ENCODE assay signal across 11 cellular contexts in the genomic region with DNA sequence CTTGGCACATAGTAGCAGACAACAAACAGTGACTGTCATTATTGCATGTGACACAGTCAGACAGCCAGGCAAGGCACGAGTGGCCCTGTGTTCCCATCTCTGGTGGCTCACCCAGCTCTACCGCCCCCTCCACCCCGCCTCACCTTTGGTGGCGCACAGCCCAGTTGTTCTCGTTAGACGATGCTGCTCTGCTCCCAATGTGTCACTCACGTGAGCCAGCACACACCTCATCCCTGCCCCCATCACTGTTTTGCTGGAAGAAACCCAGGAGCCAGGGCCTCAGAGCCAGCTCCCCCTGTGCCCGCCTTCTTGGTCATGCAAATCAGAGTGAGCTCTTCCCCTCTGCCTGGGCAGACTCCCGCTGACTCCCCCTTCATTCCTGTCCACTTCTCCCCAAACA.
A peak's percentile ranks its signal among the peaks of the same experiment; 100 is the strongest.
DNase-seq lines count a peak whose midpoint lies in the region; FAIRE-seq and TF ChIP-seq lines count a peak whose summit lies in the region.
"Had no signal": no experiment of that assay in that cellular context is flagged by ENCODE, and none has a peak within 500 bp of the region (broad histone marks: within the 10 kb centered on the region; RNA-seq: fewer than 3 reads in every experiment).

No MANE protein-coding gene starts in this region.

- no peak overlapping the region for H3K23ac ChIP-seq in H1 (ENCODE audit: insufficient read length)
- no peak overlapping the region for H3K23ac ChIP-seq in mesenchymal stem cell (ENCODE audit: low read length in 2 of 2)

- H4K91ac ChIP-seq in H1 (replicated peaks; ENCODE audit: insufficient read length, low read length): peak overlapping the region; percentile 59
- no peak overlapping the region for H4K91ac ChIP-seq in mesenchymal stem cell (ENCODE audit: low read length)

- H3K9me3 ChIP-seq in H1 (ENCODE audit: insufficient read depth in 2 of 2, low read depth in 1 of 2, low read length in 1 of 2) (no peaks in the 10 kb centered on the region), mesenchymal stem cell (ENCODE audit: control insufficient read depth, low read length) (no peaks in the 10 kb centered on the region), OCI-LY7 (ENCODE audit: low read length) (no peaks in the 10 kb centered on the region)

- H3K4ac ChIP-seq in H1 (replicated peaks; ENCODE audit: insufficient read length, low read depth, low read length) (peak overlapping the region; percentile 5), mesenchymal stem cell (ENCODE audit: low read depth in 1 of 2, low read length in 2 of 2) (no peak overlapping the region)

- no peaks in the 10 kb centered on the region for H3K9me2 ChIP-seq in OCI-LY7 (ENCODE audit: insufficient read depth, low read length)

- H3K27me3 ChIP-seq in H1 (replicated peaks in 1 of 4; ENCODE audit: control insufficient read depth in 3 of 4, extremely low read depth in 1 of 4, insufficient read depth in 3 of 4, low read length in 3 of 4) (no peaks in the 10 kb centered on the region; a peak in 2 of 7 replicates), mesenchymal stem cell (ENCODE audit: control insufficient read depth in 1 of 2, insufficient read depth in 1 of 2, low read length in 2 of 2) (peaks cover 3 to 36% of the 10 kb centered on the region in 2 experiments)

- 28% methylated on average over 9 of the region's 9 CpGs; no CpG with 5 or more reads in 1 of the 2 experiments for WGBS in H1 (ENCODE audit: extremely low coverage in 1 of 2, insufficient coverage in 1 of 2, insufficient read length in 1 of 2, insufficient replicate concordance in 2 of 2, low coverage in 1 of 2, low lambda C conversion rate in 2 of 2, missing lambda C conversion rate in 1 of 2), 2 experiments
- 82% methylated on average over 9 of the region's 9 CpGs for WGBS in mesenchymal stem cell

- H3K36me3 ChIP-seq in H1 (ENCODE audit: control insufficient read depth in 2 of 4, insufficient read depth in 4 of 4, low read length in 3 of 4): no peaks in the 10 kb centered on the region
- H3K36me3 ChIP-seq in mesenchymal stem cell (ENCODE audit: control insufficient read depth in 1 of 2, insufficient read depth in 2 of 2, low read depth in 1 of 2, low read length in 2 of 2): no peaks in the 10 kb centered on the region
- no peaks in the 10 kb centered on the region for H3K36me3 ChIP-seq in OCI-LY7 (ENCODE audit: insufficient read depth, low read length)

- H3K9ac ChIP-seq in H1 (replicated peaks in 1 of 4; ENCODE audit: extremely low read depth in 1 of 4, low read depth in 3 of 4, low read length in 3 of 4) (no peak overlapping the region; a peak in 1 of 7 replicates), mesenchymal stem cell (ENCODE audit: low read length) (no peak overlapping the region)

- H3K18ac ChIP-seq in H1 (ENCODE audit: extremely low read depth, low read length) (peak overlapping the region; percentile 88), mesenchymal stem cell (ENCODE audit: low read depth in 1 of 2, low read length in 2 of 2) (no peak overlapping the region)

- H3K4me1 ChIP-seq in H1 (replicated peaks in 1 of 4; ENCODE audit: control insufficient read depth in 3 of 4, insufficient read depth in 4 of 4, low read length in 3 of 4) (peaks cover 4 to 42% (median 30%) of the 10 kb centered on the region in 4 experiments), mesenchymal stem cell (ENCODE audit: control insufficient read depth, insufficient read depth, low read depth, low read length) (peaks cover 4% of the 10 kb centered on the region), OCI-LY7 (ENCODE audit: insufficient read depth, low read length, poor library complexity, severe bottlenecking) (no peaks in the 10 kb centered on the region)

- H3K56ac ChIP-seq in H1 (replicated peaks; ENCODE audit: insufficient read length, low read depth, low read length): no peak overlapping the region

- peak overlapping the region; percentile 99 for H2BK20ac ChIP-seq in H1 (ENCODE audit: low read length)

- FAIRE-seq in H1 (lab: Jason Lieb, UNC): no peak
- FAIRE-seq in H54 (lab: Jason Lieb, UNC): no peak
- FAIRE-seq: bronchial epithelial cell had no signal

- no peak overlapping the region for H3K27ac ChIP-seq in H1 (ENCODE audit: low read depth, low read length)
- no peak overlapping the region for H3K27ac ChIP-seq in mesenchymal stem cell (ENCODE audit: low read length, poor library complexity, severe bottlenecking)
- no peak overlapping the region for H3K27ac ChIP-seq in OCI-LY7 (ENCODE audit: low read depth, low read length, poor library complexity, severe bottlenecking)

- H2BK15ac ChIP-seq in H1 (ENCODE audit: low read length) (peak overlapping the region; percentile 36; the same call in 1 of the 2 replicates), mesenchymal stem cell (ENCODE audit: low read depth, poor library complexity, severe bottlenecking) (no peak overlapping the region)

- H3K23me2 ChIP-seq in H1 (ENCODE audit: low read depth, low read length): no peaks in the 10 kb centered on the region

- H3K79me2 ChIP-seq in H1 (ENCODE audit: control insufficient read depth in 1 of 2, insufficient read depth in 2 of 2, low read length in 2 of 2) (no peaks in the 10 kb centered on the region), OCI-LY7 (ENCODE audit: insufficient read depth, low read depth, low read length) (no peaks in the 10 kb centered on the region)

- H2AFZ ChIP-seq in H1 (ENCODE audit: low read length): no peak overlapping the region
- peak overlapping the region; percentile 51 for H2AFZ ChIP-seq in mesenchymal stem cell (ENCODE audit: low read depth, low read length)
- no peak overlapping the region for H2AFZ ChIP-seq in OCI-LY7 (ENCODE audit: low read length)

- CTCF ChIA-PET in H1 (lab: Charles Lee; ENCODE audit: partially characterized antibody) (interaction anchor here (0.7 to 2.7 kb wide), 12 partner anchors 8 to 234 kb away, joined by 3 to 12 read pairs (median 3); no protein-coding TSS in a partner anchor), OCI-LY7 (lab: Charles Lee; ENCODE audit: unreplicated experiment) (interaction anchor here (0.6 kb wide), 1 partner anchor 11 kb away, joined by 3 read pairs; no protein-coding TSS in a partner anchor)

- peak overlapping the region; percentile 80; the same call in 1 of the 2 replicates for H2BK5ac ChIP-seq in H1 (ENCODE audit: low read depth, low read length)
- no peak overlapping the region for H2BK5ac ChIP-seq in mesenchymal stem cell (ENCODE audit: low read depth, low read length, poor library complexity, severe bottlenecking)

- intact Hi-C loops in OCI-LY7 (cut with micrococcal nuclease; ENCODE audit: unreplicated experiment): loop anchor here (10.0 kb wide), 1 partner anchor 205 kb away; no protein-coding TSS in a partner anchor

- H2BK120ac ChIP-seq in H1 (replicated peaks; ENCODE audit: low read depth, low read length): peak overlapping the region; percentile 6
- H2BK120ac ChIP-seq in mesenchymal stem cell (ENCODE audit: low read depth, low read length): no peak overlapping the region

- no peak overlapping the region for H2AK5ac ChIP-seq in H1 (ENCODE audit: low read depth, low read length)
- H2AK5ac ChIP-seq in mesenchymal stem cell (ENCODE audit: low read length, severe bottlenecking): no peak overlapping the region

- TF ChIP-seq POLR2A in H1 (IDR thresholded peaks at IDR 0.05; ENCODE audit: control extremely low read depth in 1 of 2, low read depth in 2 of 2, low read length in 2 of 2): no peak
- no peak for TF ChIP-seq POLR2A in H54 (IDR thresholded peaks at IDR 0.05; ENCODE audit: low read depth, low read length)

- H2BK12ac ChIP-seq in H1 (ENCODE audit: low read depth, low read length) (peak overlapping the region; percentile 84), mesenchymal stem cell (ENCODE audit: low read length in 2 of 2) (no peak overlapping the region)

- TF ChIP-seq CTCF in H1 (IDR thresholded peaks at IDR 0.05; ENCODE audit: control extremely low read depth in 1 of 3, insufficient read depth in 1 of 3, low read depth in 1 of 3, low read length in 3 of 3) (no peak), OCI-LY7 (conservative IDR thresholded peaks at IDR 0.05; ENCODE audit: low read length) (no peak)

- TF ChIP-seq RAD21 in H1 (IDR thresholded peaks at IDR 0.05 in 1 of 2, conservative IDR thresholded peaks at IDR 0.05 in 1 of 2; ENCODE audit: low read depth in 2 of 2, low read length in 2 of 2): peak; percentile 13 to 24; a peak in 2 of 4 replicates

- POLR2A ChIA-PET in H1 (lab: Charles Lee; ENCODE audit: partially characterized antibody): interaction anchor here (0.7 to 1.3 kb wide), 4 partner anchors 46 to 113 kb away, joined by 3 to 5 read pairs (median 4); a partner anchor contains a TSS
- POLR2A ChIA-PET in OCI-LY7 (lab: Charles Lee): no interaction called here

- H4K20me1 ChIP-seq in H1 (replicated peaks in 1 of 2; ENCODE audit: control insufficient read depth in 1 of 2, insufficient read depth in 2 of 2, low read length in 2 of 2) (no peaks in the 10 kb centered on the region), OCI-LY7 (ENCODE audit: insufficient read depth, low read length) (no peaks in the 10 kb centered on the region)

- H4K8ac ChIP-seq in H1 (ENCODE audit: extremely low read depth, insufficient read depth, low read length): no peak overlapping the region; the same call in 1 of the 2 replicates
- no peak overlapping the region for H4K8ac ChIP-seq in mesenchymal stem cell (ENCODE audit: low read length)

- no TSS peak for BruUV-seq in OCI-LY7 (replicated peaks; lab: Mats Ljungman, UMichigan)

- H3K4me2 ChIP-seq in H1 (ENCODE audit: insufficient read depth in 1 of 2, low read depth in 2 of 2, low read length in 2 of 2): peak overlapping the region; percentile 4 to 29; a peak in 3 of 4 replicates
- H3K4me2 ChIP-seq in mesenchymal stem cell (ENCODE audit: low read length, poor library complexity, severe bottlenecking): no peak overlapping the region
- no peak overlapping the region for H3K4me2 ChIP-seq in OCI-LY7 (ENCODE audit: low read length)

- H3K79me1 ChIP-seq in H1 (ENCODE audit: low read depth, low read length) (no peaks in the 10 kb centered on the region), mesenchymal stem cell (replicated peaks; ENCODE audit: low read length, poor library complexity, severe bottlenecking) (no peaks in the 10 kb centered on the region)

- DNase-seq in DMS79 (lab: John Stamatoyannopoulos, UW) (peak; percentile 61), NCI-H2081 (lab: John Stamatoyannopoulos, UW) (peak; percentile 80 to 86), H1 (ENCODE audit: low read depth in 1 of 2, low spot score in 2 of 2) (no peak), mesenchymal stem cell (no peak), activated gamma-delta T cell (lab: John Stamatoyannopoulos, UW) (no peak), H54 (ENCODE audit: insufficient read length, low spot score) (no peak), OCI-LY7 (ENCODE audit: low spot score) (no peak), GM03348 (ENCODE audit: low spot score) (no peak)
- DNase-seq: CD4-positive, alpha-beta T cell; mesendoderm had no signal

- TF ChIP-seq EP300 in H1 (IDR thresholded peaks at IDR 0.05; ENCODE audit: borderline replicate concordance in 1 of 2, low read depth in 2 of 2, low read length in 2 of 2): no peak

- H3K4me3 ChIP-seq in H1 (ENCODE audit: extremely low read depth in 1 of 4, insufficient read depth in 2 of 4, low read depth in 3 of 4, low read length in 4 of 4) (no peak overlapping the region; a peak in 1 of 8 replicates), mesenchymal stem cell (ENCODE audit: insufficient read depth in 1 of 2, low read depth in 1 of 2, low read length in 2 of 2) (no peak overlapping the region), OCI-LY7 (ENCODE audit: low read depth, low read length, poor library complexity, severe bottlenecking) (no peak overlapping the region)

- H3K14ac ChIP-seq in H1 (ENCODE audit: insufficient read length) (no peak overlapping the region), mesenchymal stem cell (ENCODE audit: low read length in 2 of 2) (no peak overlapping the region)

- peak overlapping the region; percentile 17 for H4K5ac ChIP-seq in H1 (ENCODE audit: insufficient read length, low read depth, low read length)

Comparison
In these comparisons a context has a peak if more than half of its experiments do, and no peak if none do; other contexts are left out.
1. DNase-seq: peak in DMS79 (single experiment) and NCI-H2081 (2 of 2); none in H1 (0 of 2), mesenchymal stem cell (single experiment), activated gamma-delta T cell (single experiment), H54 (single experiment), OCI-LY7 (single experiment) and GM03348 (single experiment).
2. H3K4me2 ChIP-seq: peak in H1 (2 of 2); none in mesenchymal stem cell (single experiment) and OCI-LY7 (single experiment).